In genomic region chr14:103530390-103530789, GRCh38 we compare ENCODE assay signal across 2 cellular contexts.
TF ChIP-seq lines count a peak whose summit lies in the region.

No MANE protein-coding gene starts in this region.

TF ChIP-seq in SK-N-SH, 30 proteins besides CTCF, POLR2A, EP300 and RAD21 (continued from another document):
- TF ChIP-seq USF2 (IDR thresholded peaks at IDR 0.05; ENCODE audit: borderline replicate concordance, low read depth, low read length) (no peak), FOXJ3 (CRISPR knock-in tag; IDR thresholded peaks at IDR 0.05) (no peak)

TF ChIP-seq in SK-N-SH treated with all-trans-retinoic acid at 6 μM for 48 hours, 23 proteins besides CTCF, POLR2A, EP300 and RAD21 (continued from another document):
- TF ChIP-seq POU6F1 (CRISPR knock-in tag; IDR thresholded peaks at IDR 0.05; ENCODE audit: borderline replicate concordance, low read depth) = no peak
- TF ChIP-seq, protein P1, sequence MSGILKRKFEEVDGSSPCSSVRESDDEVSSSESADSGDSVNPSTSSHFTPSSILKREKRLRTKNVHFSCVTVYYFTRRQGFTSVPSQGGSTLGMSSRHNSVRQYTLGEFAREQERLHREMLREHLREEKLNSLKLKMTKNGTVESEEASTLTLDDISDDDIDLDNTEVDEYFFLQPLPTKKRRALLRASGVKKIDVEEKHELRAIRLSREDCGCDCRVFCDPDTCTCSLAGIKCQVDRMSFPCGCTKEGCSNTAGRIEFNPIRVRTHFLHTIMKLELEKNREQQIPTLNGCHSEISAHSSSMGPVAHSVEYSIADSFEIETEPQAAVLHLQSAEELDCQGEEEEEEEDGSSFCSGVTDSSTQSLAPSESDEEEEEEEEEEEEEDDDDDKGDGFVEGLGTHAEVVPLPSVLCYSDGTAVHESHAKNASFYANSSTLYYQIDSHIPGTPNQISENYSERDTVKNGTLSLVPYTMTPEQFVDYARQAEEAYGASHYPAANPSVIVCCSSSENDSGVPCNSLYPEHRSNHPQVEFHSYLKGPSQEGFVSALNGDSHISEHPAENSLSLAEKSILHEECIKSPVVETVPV (CRISPR knock-in tag; IDR thresholded peaks at IDR 0.05) = no peak
- no peak for TF ChIP-seq ISL1 (CRISPR knock-in tag; IDR thresholded peaks at IDR 0.05)
- no peak for TF ChIP-seq ZNF70 (CRISPR knock-in tag; IDR thresholded peaks at IDR 0.05)
- no peak for TF ChIP-seq ZNF565 (CRISPR knock-in tag; conservative IDR thresholded peaks at IDR 0.05; ENCODE audit: low read depth)
- TF ChIP-seq ZNF8 (CRISPR knock-in tag; IDR thresholded peaks at IDR 0.05) = no peak
- no peak for TF ChIP-seq ARNTL (CRISPR knock-in tag; IDR thresholded peaks at IDR 0.05; ENCODE audit: borderline replicate concordance, low read depth)
- TF ChIP-seq BACH2 (CRISPR knock-in tag; IDR thresholded peaks at IDR 0.05; ENCODE audit: borderline replicate concordance) = no peak
- no peak for TF ChIP-seq SNAI2 (CRISPR knock-in tag; IDR thresholded peaks at IDR 0.05)
